ENCODE assay signal across 10 cellular contexts in genomic region chr7:80941206-80941758, GRCh38. TPM values are rescaled to one million over a fixed set of nuclear protein-coding genes. Genes with fewer than 3 reads are reported as not detected.
DNase-seq lines count a peak whose midpoint lies in the region; ATAC-seq and TF ChIP-seq lines count a peak whose summit lies in the region.
"Had no signal": no experiment of that assay in that cellular context is flagged by ENCODE, and none has a peak within 500 bp of the region (broad histone marks: within the 10 kb centered on the region; RNA-seq: fewer than 3 reads in every experiment).

No MANE protein-coding gene starts in this region.

- no peak for TF ChIP-seq POLR2A in sigmoid colon (IDR thresholded peaks at IDR 0.05)

- intact Hi-C loops in sigmoid colon (cut with DNase I), result no loop called here

- TF ChIP-seq EP300 in sigmoid colon (IDR thresholded peaks at IDR 0.05), result no peak

- WGBS in sigmoid colon, 2 donors, result 16 to 62% methylated on average over 4 of the region's 4 CpGs

- CTCF ChIA-PET in RWPE1 (lab: Yijun Ruan, JAX), result interaction anchor here (1.2 kb wide), 1 partner anchor 20 kb away, joined by 3 read pairs; no protein-coding TSS in a partner anchor

- DNase-seq in EH (ENCODE audit: low read depth), result peak; percentile 88
- DNase-seq in RWPE1 (ENCODE audit: low spot score), result peak; percentile 69
- peak; percentile 87 to 93 for DNase-seq in foreskin fibroblast
- no peak for DNase-seq in sigmoid colon
- DNase-seq in activated T-cell treated with anti-CD3 and anti-CD28 coated beads, Interleukin-2, amount 50 U/mL, for 1 hour, result no peak
- no peak for DNase-seq in NCI-H146 treated with DMSO at 0.1 percent for 48 hours (lab: John Stamatoyannopoulos, UW; ENCODE audit: unreplicated experiment)
- DNase-seq in activated CD8-positive, alpha-beta memory T cell treated with anti-CD3 and anti-CD28 coated beads for 24 hours, result no peak
- DNase-seq: naive thymus-derived CD8-positive, alpha-beta T cell; NCI-H526 had no signal

- no peaks in the 10 kb centered on the region for H3K9me3 ChIP-seq in sigmoid colon

- POLR2A ChIA-PET in RWPE1 (lab: Yijun Ruan, JAX; ENCODE audit: low non-redundant PET), result interaction anchor here (0.6 kb wide), 1 partner anchor 22 kb away, joined by 6 read pairs; the partner anchor contains the start of gene SEMA3C

- no peaks in the 10 kb centered on the region for H3K27me3 ChIP-seq in sigmoid colon

- no peak overlapping the region for H3K4me3 ChIP-seq in foreskin fibroblast (ENCODE audit: low read depth in 1 of 2, low read length in 2 of 2)
- no peak overlapping the region for H3K4me3 ChIP-seq in sigmoid colon

- H3K4me1 ChIP-seq in sigmoid colon, result peaks cover 0 to 37% (median 31%) of the 10 kb centered on the region in 4 donors

- H3K36me3 ChIP-seq in sigmoid colon, result no peaks in the 10 kb centered on the region

- TF ChIP-seq CTCF in RWPE1 (conservative IDR thresholded peaks at IDR 0.05; ENCODE audit: low read depth), result no peak
- TF ChIP-seq CTCF in foreskin fibroblast (IDR thresholded peaks at IDR 0.05; ENCODE audit: low read depth, low read length), result no peak
- no peak for TF ChIP-seq CTCF in sigmoid colon (IDR thresholded peaks at IDR 0.05)

- no peak overlapping the region for H3K27ac ChIP-seq in RWPE1
- H3K27ac ChIP-seq in sigmoid colon, result peak overlapping the region in 3 of 4 donors; percentile 46 to 74 (median 61)

- ATAC-seq in GM21381 (IDR thresholded peaks at IDR 0.05; ENCODE audit: unreplicated experiment), result no peak
- ATAC-seq: naive thymus-derived CD8-positive, alpha-beta T cell had no signal

RNA-seq across cellular contexts. Expression of gene SEMA3C, which starts 22.4 kb away (rescaled TPM):
- total RNA-seq in sigmoid colon, result 100 to 1,000 TPM; 213 to 298 (median 250) TPM
- polyA plus RNA-seq in sigmoid colon, result 10 to 100 TPM in 1 of 3 donors, 1 to 10 TPM in 2; 8.4 to 20.6 (median 8.6) TPM
- total RNA-seq: naive thymus-derived CD8-positive, alpha-beta T cell had no signal
- polyA plus RNA-seq: naive thymus-derived CD8-positive, alpha-beta T cell had no signal

Comparison
In these comparisons a context has a peak if more than half of its experiments do, and no peak if none do; other contexts are left out.
1. DNase-seq: peak in EH (single experiment), RWPE1 (single experiment) and foreskin fibroblast (2 of 2); none in sigmoid colon (single experiment), activated T-cell treated with anti-CD3 and anti-CD28 coated beads, Interleukin-2, amount 50 U/mL, for 1 hour (single experiment), NCI-H146 treated with DMSO at 0.1 percent for 48 hours (single experiment) and activated CD8-positive, alpha-beta memory T cell treated with anti-CD3 and anti-CD28 coated beads for 24 hours (single experiment).